1 cellular context compared by ENCODE assay signal in the genomic region with DNA sequence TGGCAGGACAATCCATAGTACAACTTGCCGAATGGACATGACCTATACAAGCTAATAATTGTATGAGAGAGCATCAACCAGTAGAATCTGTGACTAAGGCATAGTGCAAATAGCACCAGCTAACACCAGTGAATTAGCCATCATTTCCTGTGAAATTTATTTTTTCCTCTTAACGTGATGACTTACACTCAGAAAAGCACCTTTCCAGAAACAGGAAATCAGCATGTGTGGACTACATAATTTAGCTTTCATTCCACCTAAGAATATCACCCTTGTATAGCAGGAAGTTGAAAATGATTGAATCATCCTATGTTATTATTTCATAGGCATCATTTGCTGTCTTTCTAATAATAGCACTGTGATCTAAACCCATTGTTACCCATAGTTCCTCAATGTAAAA.
TF ChIP-seq lines count a peak whose summit lies in the region.

No MANE protein-coding gene starts in this region.

TF ChIP-seq in HCT116, 20 proteins besides CTCF, POLR2A, EP300 and RAD21 (continued from another document):
- no peak for TF ChIP-seq POLR2AphosphoS5 (IDR thresholded peaks at IDR 0.05; ENCODE audit: low read depth, low read length)
- TF ChIP-seq JUND (IDR thresholded peaks at IDR 0.05) = no peak
TF ChIP-seq in HCT116: peak in this region for 0.
